2 cellular contexts compared by ENCODE assay signal in the genomic region with DNA sequence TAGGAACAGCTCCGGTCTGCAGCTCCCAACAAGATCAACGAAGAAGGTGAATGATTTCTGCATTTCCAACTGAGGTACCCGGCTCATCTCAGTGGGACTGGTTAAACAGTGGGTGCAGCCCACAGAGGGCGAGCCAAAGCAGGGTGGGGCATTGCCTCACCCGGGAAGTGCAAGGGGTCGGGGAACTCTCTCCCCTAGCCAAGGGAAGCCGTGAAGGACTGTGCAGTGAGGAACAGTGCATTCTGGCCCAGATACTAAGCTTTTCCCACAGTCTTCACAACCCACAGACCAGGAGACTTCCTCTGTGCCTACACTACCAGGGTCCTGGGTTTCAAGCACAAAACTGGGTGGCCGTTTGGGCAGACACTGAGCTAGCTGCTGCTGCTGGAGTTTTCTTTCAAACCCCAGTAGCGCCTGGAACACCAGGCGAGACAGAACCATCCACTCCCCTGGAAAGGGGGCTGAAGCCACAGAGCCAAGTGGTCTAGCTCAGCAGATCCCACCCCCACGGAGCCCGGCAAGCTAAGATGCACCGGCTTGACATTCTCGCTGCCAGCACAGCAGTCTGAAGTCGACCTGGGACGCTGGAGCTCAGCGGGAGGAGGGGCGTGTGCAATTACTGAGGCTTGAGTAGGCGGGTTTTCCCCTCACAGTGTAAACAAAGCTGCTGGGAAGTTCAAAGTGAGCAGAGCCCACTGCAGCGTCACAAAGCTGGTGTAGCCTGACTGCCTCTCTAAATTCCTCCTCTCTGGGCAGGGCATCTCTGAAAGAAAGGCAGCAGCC.
TF ChIP-seq lines count a peak whose summit lies in the region.

No MANE protein-coding gene starts in this region.

TF ChIP-seq in HEK293, 187 proteins besides CTCF, POLR2A, EP300 and RAD21 (continued from another document and continues in another):
- TF ChIP-seq, protein P1, sequence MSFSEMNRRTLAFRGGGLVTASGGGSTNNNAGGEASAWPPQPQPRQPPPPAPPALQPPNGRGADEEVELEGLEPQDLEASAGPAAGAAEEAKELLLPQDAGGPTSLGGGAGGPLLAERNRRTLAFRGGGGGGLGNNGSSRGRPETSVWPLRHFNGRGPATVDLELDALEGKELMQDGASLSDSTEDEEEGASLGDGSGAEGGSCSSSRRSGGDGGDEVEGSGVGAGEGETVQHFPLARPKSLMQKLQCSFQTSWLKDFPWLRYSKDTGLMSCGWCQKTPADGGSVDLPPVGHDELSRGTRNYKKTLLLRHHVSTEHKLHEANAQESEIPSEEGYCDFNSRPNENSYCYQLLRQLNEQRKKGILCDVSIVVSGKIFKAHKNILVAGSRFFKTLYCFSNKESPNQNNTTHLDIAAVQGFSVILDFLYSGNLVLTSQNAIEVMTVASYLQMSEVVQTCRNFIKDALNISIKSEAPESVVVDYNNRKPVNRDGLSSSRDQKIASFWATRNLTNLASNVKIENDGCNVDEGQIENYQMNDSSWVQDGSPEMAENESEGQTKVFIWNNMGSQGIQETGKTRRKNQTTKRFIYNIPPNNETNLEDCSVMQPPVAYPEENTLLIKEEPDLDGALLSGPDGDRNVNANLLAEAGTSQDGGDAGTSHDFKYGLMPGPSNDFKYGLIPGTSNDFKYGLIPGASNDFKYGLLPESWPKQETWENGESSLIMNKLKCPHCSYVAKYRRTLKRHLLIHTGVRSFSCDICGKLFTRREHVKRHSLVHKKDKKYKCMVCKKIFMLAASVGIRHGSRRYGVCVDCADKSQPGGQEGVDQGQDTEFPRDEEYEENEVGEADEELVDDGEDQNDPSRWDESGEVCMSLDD (tag by site-specific recombination; IDR thresholded peaks at IDR 0.05) = no peak
- TF ChIP-seq ZNF140 (tag by site-specific recombination; IDR thresholded peaks at IDR 0.05) (no peak), ZNF335 (tag by site-specific recombination; conservative IDR thresholded peaks at IDR 0.05) (no peak), ZNF777 (tag by site-specific recombination; IDR thresholded peaks at IDR 0.05; ENCODE audit: borderline replicate concordance) (no peak)
- TF ChIP-seq, protein P2, sequence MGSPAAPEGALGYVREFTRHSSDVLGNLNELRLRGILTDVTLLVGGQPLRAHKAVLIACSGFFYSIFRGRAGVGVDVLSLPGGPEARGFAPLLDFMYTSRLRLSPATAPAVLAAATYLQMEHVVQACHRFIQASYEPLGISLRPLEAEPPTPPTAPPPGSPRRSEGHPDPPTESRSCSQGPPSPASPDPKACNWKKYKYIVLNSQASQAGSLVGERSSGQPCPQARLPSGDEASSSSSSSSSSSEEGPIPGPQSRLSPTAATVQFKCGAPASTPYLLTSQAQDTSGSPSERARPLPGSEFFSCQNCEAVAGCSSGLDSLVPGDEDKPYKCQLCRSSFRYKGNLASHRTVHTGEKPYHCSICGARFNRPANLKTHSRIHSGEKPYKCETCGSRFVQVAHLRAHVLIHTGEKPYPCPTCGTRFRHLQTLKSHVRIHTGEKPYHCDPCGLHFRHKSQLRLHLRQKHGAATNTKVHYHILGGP (tag by site-specific recombination; IDR thresholded peaks at IDR 0.05) = no peak
- TF ChIP-seq, protein P3, sequence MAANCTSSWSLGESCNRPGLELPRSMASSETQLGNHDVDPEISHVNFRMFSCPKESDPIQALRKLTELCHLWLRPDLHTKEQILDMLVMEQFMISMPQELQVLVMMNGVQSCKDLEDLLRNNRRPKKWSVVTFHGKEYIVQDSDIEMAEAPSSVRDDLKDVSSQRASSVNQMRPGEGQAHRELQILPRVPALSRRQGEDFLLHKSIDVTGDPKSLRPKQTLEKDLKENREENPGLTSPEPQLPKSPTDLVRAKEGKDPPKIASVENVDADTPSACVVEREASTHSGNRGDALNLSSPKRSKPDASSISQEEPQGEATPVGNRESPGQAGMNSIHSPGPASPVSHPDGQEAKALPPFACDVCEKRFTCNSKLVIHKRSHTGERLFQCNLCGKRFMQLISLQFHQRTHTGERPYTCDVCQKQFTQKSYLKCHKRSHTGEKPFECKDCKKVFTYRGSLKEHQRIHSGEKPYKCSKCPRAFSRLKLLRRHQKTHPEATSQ (tag by site-specific recombination; IDR thresholded peaks at IDR 0.05) = no peak
- TF ChIP-seq, protein P4, sequence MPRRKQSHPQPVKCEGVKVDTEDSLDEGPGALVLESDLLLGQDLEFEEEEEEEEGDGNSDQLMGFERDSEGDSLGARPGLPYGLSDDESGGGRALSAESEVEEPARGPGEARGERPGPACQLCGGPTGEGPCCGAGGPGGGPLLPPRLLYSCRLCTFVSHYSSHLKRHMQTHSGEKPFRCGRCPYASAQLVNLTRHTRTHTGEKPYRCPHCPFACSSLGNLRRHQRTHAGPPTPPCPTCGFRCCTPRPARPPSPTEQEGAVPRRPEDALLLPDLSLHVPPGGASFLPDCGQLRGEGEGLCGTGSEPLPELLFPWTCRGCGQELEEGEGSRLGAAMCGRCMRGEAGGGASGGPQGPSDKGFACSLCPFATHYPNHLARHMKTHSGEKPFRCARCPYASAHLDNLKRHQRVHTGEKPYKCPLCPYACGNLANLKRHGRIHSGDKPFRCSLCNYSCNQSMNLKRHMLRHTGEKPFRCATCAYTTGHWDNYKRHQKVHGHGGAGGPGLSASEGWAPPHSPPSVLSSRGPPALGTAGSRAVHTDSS (tag by site-specific recombination; IDR thresholded peaks at IDR 0.05) = no peak
- TF ChIP-seq, protein P5, sequence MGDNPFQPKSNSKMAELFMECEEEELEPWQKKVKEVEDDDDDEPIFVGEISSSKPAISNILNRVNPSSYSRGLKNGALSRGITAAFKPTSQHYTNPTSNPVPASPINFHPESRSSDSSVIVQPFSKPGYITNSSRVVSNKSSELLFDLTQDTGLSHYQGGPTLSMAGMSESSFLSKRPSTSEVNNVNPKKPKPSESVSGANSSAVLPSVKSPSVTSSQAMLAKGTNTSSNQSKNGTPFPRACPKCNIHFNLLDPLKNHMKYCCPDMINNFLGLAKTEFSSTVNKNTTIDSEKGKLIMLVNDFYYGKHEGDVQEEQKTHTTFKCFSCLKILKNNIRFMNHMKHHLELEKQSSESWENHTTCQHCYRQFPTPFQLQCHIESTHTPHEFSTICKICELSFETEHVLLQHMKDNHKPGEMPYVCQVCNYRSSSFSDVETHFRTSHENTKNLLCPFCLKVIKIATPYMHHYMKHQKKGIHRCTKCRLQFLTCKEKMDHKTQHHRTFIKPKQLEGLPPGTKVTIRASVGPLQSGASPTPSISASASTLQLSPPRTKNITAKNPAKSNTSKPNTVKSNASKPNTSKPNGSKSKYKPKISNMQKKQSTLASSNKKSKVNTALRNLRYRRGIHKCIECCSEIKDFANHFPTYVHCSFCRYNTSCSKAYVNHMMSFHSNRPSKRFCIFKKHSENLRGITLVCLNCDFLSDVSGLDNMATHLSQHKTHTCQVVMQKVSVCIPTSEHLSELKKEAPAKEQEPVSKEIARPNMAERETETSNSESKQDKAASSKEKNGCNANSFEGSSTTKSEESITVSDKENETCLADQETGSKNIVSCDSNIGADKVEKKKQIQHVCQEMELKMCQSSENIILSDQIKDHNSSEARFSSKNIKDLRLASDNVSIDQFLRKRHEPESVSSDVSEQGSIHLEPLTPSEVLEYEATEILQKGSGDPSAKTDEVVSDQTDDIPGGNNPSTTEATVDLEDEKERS (tag by site-specific recombination; IDR thresholded peaks at IDR 0.05) = no peak

TF ChIP-seq in HepG2, 621 proteins besides CTCF, POLR2A, EP300 and RAD21 (continued from another document):
- TF ChIP-seq SOX6 (IDR thresholded peaks at IDR 0.05) = no peak
- TF ChIP-seq SOX6 (CRISPR knock-in tag; IDR thresholded peaks at IDR 0.05) = 0 out of 2 replicates have a peak, but pooled peaks have one; percentile 26
- TF ChIP-seq ZNF264 (CRISPR knock-in tag; IDR thresholded peaks at IDR 0.05) = no peak
- TF ChIP-seq CREM (IDR thresholded peaks at IDR 0.05) = peak; percentile 36; the same call in 1 of the 2 replicates
- TF ChIP-seq CREM (CRISPR knock-in tag; IDR thresholded peaks at IDR 0.05) = no peak
- no peak for TF ChIP-seq LCORL (IDR thresholded peaks at IDR 0.05)
- 0 out of 2 replicates have a peak, but pooled peaks have one; percentile 18 for TF ChIP-seq LCORL (CRISPR knock-in tag; IDR thresholded peaks at IDR 0.05)
- TF ChIP-seq HDAC2 (CRISPR knock-in tag; IDR thresholded peaks at IDR 0.05) = 0 out of 2 replicates have a peak, but pooled peaks have one; percentile 17
- TF ChIP-seq FOXP1 (IDR thresholded peaks at IDR 0.05) = no peak
- TF ChIP-seq FOXP1 (CRISPR knock-in tag; IDR thresholded peaks at IDR 0.05) = peak; percentile 38
- TF ChIP-seq FOXA1 (IDR thresholded peaks at IDR 0.05) = no peak
- TF ChIP-seq FOXA1 (CRISPR knock-in tag; IDR thresholded peaks at IDR 0.05) = peak; percentile 79
- no peak for TF ChIP-seq MYNN (CRISPR knock-in tag; IDR thresholded peaks at IDR 0.05; ENCODE audit: low read depth)
- peak; percentile 37; the same call in 1 of the 2 replicates for TF ChIP-seq TCF7 (IDR thresholded peaks at IDR 0.05; ENCODE audit: low read depth)
- TF ChIP-seq, protein P6, sequence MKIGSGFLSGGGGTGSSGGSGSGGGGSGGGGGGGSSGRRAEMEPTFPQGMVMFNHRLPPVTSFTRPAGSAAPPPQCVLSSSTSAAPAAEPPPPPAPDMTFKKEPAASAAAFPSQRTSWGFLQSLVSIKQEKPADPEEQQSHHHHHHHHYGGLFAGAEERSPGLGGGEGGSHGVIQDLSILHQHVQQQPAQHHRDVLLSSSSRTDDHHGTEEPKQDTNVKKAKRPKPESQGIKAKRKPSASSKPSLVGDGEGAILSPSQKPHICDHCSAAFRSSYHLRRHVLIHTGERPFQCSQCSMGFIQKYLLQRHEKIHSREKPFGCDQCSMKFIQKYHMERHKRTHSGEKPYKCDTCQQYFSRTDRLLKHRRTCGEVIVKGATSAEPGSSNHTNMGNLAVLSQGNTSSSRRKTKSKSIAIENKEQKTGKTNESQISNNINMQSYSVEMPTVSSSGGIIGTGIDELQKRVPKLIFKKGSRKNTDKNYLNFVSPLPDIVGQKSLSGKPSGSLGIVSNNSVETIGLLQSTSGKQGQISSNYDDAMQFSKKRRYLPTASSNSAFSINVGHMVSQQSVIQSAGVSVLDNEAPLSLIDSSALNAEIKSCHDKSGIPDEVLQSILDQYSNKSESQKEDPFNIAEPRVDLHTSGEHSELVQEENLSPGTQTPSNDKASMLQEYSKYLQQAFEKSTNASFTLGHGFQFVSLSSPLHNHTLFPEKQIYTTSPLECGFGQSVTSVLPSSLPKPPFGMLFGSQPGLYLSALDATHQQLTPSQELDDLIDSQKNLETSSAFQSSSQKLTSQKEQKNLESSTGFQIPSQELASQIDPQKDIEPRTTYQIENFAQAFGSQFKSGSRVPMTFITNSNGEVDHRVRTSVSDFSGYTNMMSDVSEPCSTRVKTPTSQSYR (CRISPR knock-in tag; IDR thresholded peaks at IDR 0.05; ENCODE audit: borderline replicate concordance) = peak; percentile 26; the same call in 1 of the 2 replicates
- TF ChIP-seq, protein P7, sequence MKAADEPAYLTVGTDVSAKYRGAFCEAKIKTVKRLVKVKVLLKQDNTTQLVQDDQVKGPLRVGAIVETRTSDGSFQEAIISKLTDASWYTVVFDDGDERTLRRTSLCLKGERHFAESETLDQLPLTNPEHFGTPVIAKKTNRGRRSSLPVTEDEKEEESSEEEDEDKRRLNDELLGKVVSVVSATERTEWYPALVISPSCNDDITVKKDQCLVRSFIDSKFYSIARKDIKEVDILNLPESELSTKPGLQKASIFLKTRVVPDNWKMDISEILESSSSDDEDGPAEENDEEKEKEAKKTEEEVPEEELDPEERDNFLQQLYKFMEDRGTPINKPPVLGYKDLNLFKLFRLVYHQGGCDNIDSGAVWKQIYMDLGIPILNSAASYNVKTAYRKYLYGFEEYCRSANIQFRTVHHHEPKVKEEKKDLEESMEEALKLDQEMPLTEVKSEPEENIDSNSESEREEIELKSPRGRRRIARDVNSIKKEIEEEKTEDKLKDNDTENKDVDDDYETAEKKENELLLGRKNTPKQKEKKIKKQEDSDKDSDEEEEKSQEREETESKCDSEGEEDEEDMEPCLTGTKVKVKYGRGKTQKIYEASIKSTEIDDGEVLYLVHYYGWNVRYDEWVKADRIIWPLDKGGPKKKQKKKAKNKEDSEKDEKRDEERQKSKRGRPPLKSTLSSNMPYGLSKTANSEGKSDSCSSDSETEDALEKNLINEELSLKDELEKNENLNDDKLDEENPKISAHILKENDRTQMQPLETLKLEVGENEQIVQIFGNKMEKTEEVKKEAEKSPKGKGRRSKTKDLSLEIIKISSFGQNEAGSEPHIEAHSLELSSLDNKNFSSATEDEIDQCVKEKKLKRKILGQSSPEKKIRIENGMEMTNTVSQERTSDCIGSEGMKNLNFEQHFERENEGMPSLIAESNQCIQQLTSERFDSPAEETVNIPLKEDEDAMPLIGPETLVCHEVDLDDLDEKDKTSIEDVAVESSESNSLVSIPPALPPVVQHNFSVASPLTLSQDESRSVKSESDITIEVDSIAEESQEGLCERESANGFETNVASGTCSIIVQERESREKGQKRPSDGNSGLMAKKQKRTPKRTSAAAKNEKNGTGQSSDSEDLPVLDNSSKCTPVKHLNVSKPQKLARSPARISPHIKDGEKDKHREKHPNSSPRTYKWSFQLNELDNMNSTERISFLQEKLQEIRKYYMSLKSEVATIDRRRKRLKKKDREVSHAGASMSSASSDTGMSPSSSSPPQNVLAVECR (CRISPR knock-in tag; IDR thresholded peaks at IDR 0.05; ENCODE audit: borderline replicate concordance) = peak; percentile 19; the same call in 1 of the 2 replicates
- TF ChIP-seq, protein P8, sequence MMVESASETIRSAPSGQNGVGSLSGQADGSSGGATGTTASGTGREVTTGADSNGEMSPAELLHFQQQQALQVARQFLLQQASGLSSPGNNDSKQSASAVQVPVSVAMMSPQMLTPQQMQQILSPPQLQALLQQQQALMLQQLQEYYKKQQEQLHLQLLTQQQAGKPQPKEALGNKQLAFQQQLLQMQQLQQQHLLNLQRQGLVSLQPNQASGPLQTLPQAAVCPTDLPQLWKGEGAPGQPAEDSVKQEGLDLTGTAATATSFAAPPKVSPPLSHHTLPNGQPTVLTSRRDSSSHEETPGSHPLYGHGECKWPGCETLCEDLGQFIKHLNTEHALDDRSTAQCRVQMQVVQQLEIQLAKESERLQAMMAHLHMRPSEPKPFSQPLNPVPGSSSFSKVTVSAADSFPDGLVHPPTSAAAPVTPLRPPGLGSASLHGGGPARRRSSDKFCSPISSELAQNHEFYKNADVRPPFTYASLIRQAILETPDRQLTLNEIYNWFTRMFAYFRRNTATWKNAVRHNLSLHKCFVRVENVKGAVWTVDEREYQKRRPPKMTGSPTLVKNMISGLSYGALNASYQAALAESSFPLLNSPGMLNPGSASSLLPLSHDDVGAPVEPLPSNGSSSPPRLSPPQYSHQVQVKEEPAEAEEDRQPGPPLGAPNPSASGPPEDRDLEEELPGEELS (CRISPR knock-in tag; IDR thresholded peaks at IDR 0.05) = peak; percentile 51; the same call in 1 of the 2 replicates
- TF ChIP-seq, protein P9, sequence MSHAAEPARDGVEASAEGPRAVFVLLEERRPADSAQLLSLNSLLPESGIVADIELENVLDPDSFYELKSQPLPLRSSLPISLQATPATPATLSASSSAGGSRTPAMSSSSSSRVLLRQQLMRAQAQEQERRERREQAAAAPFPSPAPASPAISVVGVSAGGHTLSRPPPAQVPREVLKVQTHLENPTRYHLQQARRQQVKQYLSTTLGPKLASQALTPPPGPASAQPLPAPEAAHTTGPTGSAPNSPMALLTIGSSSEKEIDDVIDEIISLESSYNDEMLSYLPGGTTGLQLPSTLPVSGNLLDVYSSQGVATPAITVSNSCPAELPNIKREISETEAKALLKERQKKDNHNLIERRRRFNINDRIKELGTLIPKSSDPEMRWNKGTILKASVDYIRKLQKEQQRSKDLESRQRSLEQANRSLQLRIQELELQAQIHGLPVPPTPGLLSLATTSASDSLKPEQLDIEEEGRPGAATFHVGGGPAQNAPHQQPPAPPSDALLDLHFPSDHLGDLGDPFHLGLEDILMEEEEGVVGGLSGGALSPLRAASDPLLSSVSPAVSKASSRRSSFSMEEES (CRISPR knock-in tag; IDR thresholded peaks at IDR 0.05) = no peak
